In genomic region chr13:95185851-95186250, GRCh38 we compare ENCODE assay signal across 10 cellular contexts.
DNase-seq lines count a peak whose midpoint lies in the region; ATAC-seq and TF ChIP-seq lines count a peak whose summit lies in the region.
"Had no signal": no experiment of that assay in that cellular context is flagged by ENCODE, and none has a peak within 500 bp of the region (broad histone marks: within the 10 kb centered on the region; RNA-seq: fewer than 3 reads in every experiment).

No MANE protein-coding gene starts in this region.

- H2AFZ ChIP-seq in PC-3 (ENCODE audit: low read length) = no peak overlapping the region

- H3K36me3 Mint-ChIP-seq in T-helper 17 cell (ENCODE audit: low read depth) = no peaks in the 10 kb centered on the region

- peak overlapping the region; percentile 66 for H3K4me3 Mint-ChIP-seq in T-helper 17 cell

- no peaks in the 10 kb centered on the region; the same call in 1 of the 2 replicates for H3K36me3 ChIP-seq in PC-3 (ENCODE audit: low read depth, low read length)
- H3K36me3 ChIP-seq in esophagus muscularis mucosa = no peaks in the 10 kb centered on the region

- peak overlapping the region; percentile 96 for H3K27ac Mint-ChIP-seq in T-helper 17 cell

- CTCF ChIA-PET in PC-3 (lab: Charles Lee) = no interaction called here

- DNase-seq in T-helper 17 cell (peak; percentile 27 to 46 (median 35)), PC-3 (no peak), SKM-1 (lab: John Stamatoyannopoulos, UW; ENCODE audit: unreplicated experiment) (no peak), esophagus muscularis mucosa (ENCODE audit: extremely low spot score) (no peak)
- DNase-seq in activated effector memory CD4-positive, alpha-beta T cell treated with anti-CD3 and anti-CD28 coated beads, Interleukin-2, amount 50 U/mL, for 16 hours = peak; percentile 82
- DNase-seq in stimulated activated CD4-positive, alpha-beta T cell treated with anti-CD3 and anti-CD28 coated beads, Interleukin-12 subunit alpha, Interleukin-12 subunit beta, amount 100 ng/mL, for 48 hours (ENCODE audit: low read depth in 2 of 3, low spot score in 1 of 3) = peak in 2 of 3 donors; percentile 10
- DNase-seq: T1000 had no signal

- intact Hi-C loops in PC-3 (cut with micrococcal nuclease) = loop anchor here (5.0 kb wide), 1 partner anchor 646 kb away; no protein-coding TSS in a partner anchor
- intact Hi-C loops in esophagus muscularis mucosa (cut with DNase I) = no loop called here

- H3K79me2 ChIP-seq in PC-3 (ENCODE audit: low read length) = no peaks in the 10 kb centered on the region

- H3K27me3 Mint-ChIP-seq in T-helper 17 cell = no peaks in the 10 kb centered on the region

- H3K9me3 ChIP-seq in T-helper 17 cell (ENCODE audit: control insufficient read depth, low read length, poor library complexity, severe bottlenecking) = no peaks in the 10 kb centered on the region
- no peaks in the 10 kb centered on the region for H3K9me3 ChIP-seq in PC-3 (ENCODE audit: low read length)
- no peaks in the 10 kb centered on the region for H3K9me3 ChIP-seq in esophagus muscularis mucosa
- H3K9me3 ChIP-seq: body of pancreas had no signal

- peaks cover 26% of the 10 kb centered on the region for H3K4me1 Mint-ChIP-seq in T-helper 17 cell

- 78% methylated on average over 5 of the region's 5 CpGs for WGBS in esophagus muscularis mucosa

- BruUV-seq in PC-3 (replicated peaks; lab: Mats Ljungman, UMichigan) = no TSS peak

- no peak overlapping the region for H3K4me2 ChIP-seq in PC-3 (ENCODE audit: low read length)

- no peak for TF ChIP-seq POLR2A in esophagus muscularis mucosa (IDR thresholded peaks at IDR 0.05; ENCODE audit: low read depth)

- H3K27me3 ChIP-seq in PC-3 (ENCODE audit: low read length) = no peaks in the 10 kb centered on the region
- no peaks in the 10 kb centered on the region for H3K27me3 ChIP-seq in esophagus muscularis mucosa
- H3K27me3 ChIP-seq: body of pancreas had no signal

- no peaks in the 10 kb centered on the region for H3K9me2 ChIP-seq in PC-3 (replicated peaks; ENCODE audit: low read length)

- peak; percentile 37 for ATAC-seq in GM18498 (IDR thresholded peaks at IDR 0.05; ENCODE audit: unreplicated experiment)
- ATAC-seq in T-helper 17 cell = peak; percentile 93
- no peak for ATAC-seq in PC-3
- ATAC-seq in HG03571 (IDR thresholded peaks at IDR 0.05; ENCODE audit: unreplicated experiment) = no peak
- ATAC-seq: body of pancreas had no signal

- H3F3A ChIP-seq in PC-3 (ENCODE audit: low read length, unreplicated experiment) = no peaks in the 10 kb centered on the region

- H3K4me1 ChIP-seq in PC-3 (ENCODE audit: insufficient read depth, low read length) (no peaks in the 10 kb centered on the region), esophagus muscularis mucosa (peaks cover 0 to 5% (median 1%) of the 10 kb centered on the region in 4 donors)

- H3K27ac ChIP-seq in PC-3 (ENCODE audit: low read length) (no peak overlapping the region), esophagus muscularis mucosa (replicated peaks in 1 of 4) (no peak overlapping the region)
- H3K27ac ChIP-seq: body of pancreas had no signal

- TF ChIP-seq CTCF in PC-3 (conservative IDR thresholded peaks at IDR 0.05; ENCODE audit: low read depth, low read length) (no peak), esophagus muscularis mucosa (IDR thresholded peaks at IDR 0.05) (no peak)

- TF ChIP-seq EP300 in esophagus muscularis mucosa (IDR thresholded peaks at IDR 0.05) = no peak

- POLR2A ChIA-PET in PC-3 (lab: Charles Lee; ENCODE audit: unreplicated experiment) = no interaction called here

- H4K20me1 ChIP-seq in PC-3 (ENCODE audit: low read length) = no peaks in the 10 kb centered on the region

- H3K4me3 ChIP-seq in PC-3 (ENCODE audit: low read length) (no peak overlapping the region), esophagus muscularis mucosa (no peak overlapping the region)
- H3K4me3 ChIP-seq: body of pancreas had no signal

- no peak overlapping the region for H3K9ac ChIP-seq in PC-3 (ENCODE audit: low read length)

Comparison
In these comparisons a context has a peak if more than half of its experiments do, and no peak if none do; other contexts are left out.
1. ATAC-seq: peak in GM18498 (single experiment) and T-helper 17 cell (single experiment); none in PC-3 (single experiment) and HG03571 (single experiment).
2. DNase-seq: peak in T-helper 17 cell (3 of 3), activated effector memory CD4-positive, alpha-beta T cell treated with anti-CD3 and anti-CD28 coated beads, Interleukin-2, amount 50 U/mL, for 16 hours (single experiment) and stimulated activated CD4-positive, alpha-beta T cell treated with anti-CD3 and anti-CD28 coated beads, Interleukin-12 subunit alpha, Interleukin-12 subunit beta, amount 100 ng/mL, for 48 hours (2 of 3); none in PC-3 (single experiment), SKM-1 (single experiment) and esophagus muscularis mucosa (single experiment).